7 cellular contexts compared by ENCODE assay signal in the genomic region with DNA sequence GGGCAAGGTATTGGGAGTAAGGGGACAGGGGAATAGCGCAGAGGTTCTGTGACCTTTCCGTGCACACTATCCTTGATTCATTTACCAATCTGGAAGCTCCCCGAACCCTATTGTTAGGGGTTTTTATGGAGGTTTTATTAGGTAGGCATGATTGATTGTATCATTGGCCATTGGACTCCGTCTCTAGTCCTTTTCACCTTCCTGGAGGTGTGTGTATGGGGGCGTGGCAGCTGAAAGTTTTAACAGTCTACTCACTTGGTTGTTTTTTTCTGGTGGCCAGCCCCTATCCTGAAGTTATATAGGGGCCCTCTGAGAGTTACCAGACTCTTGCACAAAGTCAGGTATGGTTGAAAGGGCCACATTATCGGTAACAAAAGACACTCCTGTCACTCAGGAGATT.
"Had no signal": no experiment of that assay in that cellular context is flagged by ENCODE, and none has a peak within 500 bp of the region (broad histone marks: within the 10 kb centered on the region; RNA-seq: fewer than 3 reads in every experiment).

No MANE protein-coding gene starts in this region.

- DNase-seq: H9, HCEC 1CT, HFFc6, IMR-90, KG1 had no signal

- ATAC-seq: GM23338, K562 had no signal

- H3K9me3 Mint-ChIP-seq: GM23338, H9, HFFc6 had no signal

- H3K27ac Mint-ChIP-seq: GM23338, H9, HFFc6 had no signal

- H3K4me3 ChIP-seq: GM23338, K562 had no signal

- H3K4me3 Mint-ChIP-seq: GM23338, H9, HFFc6 had no signal
